In the genomic region with DNA sequence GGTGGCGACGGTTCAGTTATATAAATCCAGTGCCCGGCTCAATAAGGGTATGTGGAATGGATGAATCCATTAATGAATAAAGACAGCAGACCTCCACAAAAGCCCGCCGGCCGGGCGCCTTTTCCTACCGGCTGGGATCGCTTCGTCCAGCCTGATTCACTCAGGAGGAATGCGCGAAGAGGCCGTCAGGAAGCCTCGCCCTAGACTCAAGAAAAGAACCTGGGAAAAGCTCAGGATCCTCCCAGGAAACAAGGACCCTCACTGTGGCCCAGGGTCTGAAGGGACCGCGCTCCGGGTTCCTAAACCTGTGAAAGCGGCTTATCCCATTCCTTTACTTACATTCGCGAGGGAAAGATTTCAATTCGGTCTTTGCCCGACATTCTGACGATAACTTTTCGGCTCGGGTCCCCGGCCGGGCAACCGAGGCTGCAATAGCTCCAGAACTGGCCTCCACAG, we compare ENCODE assay signal across 8 cellular contexts. TPM values are rescaled to one million over a fixed set of nuclear protein-coding genes. Genes with fewer than 3 reads are reported as not detected.
DNase-seq lines count a peak whose midpoint lies in the region; ATAC-seq and TF ChIP-seq lines count a peak whose summit lies in the region.

No MANE protein-coding gene starts in this region.

- H3K4me1 ChIP-seq in OCI-LY7 (ENCODE audit: insufficient read depth, low read length, poor library complexity, severe bottlenecking) (peaks cover 39% of the 10 kb centered on the region), duodenal mucosa (ENCODE audit: control insufficient read depth in 1 of 2, insufficient read depth in 2 of 2, low read length in 2 of 2) (peaks cover 40 to 52% of the 10 kb centered on the region in 2 donors), mucosa of descending colon (ENCODE audit: low read depth) (peaks cover 39% of the 10 kb centered on the region)

- H3K27ac ChIP-seq in OCI-LY7 (ENCODE audit: low read depth, low read length, poor library complexity, severe bottlenecking) (no peak overlapping the region), duodenal mucosa (ENCODE audit: low read depth, low read length) (no peak overlapping the region)

- H3K9me3 ChIP-seq in OCI-LY7 (ENCODE audit: low read length) (no peaks in the 10 kb centered on the region), duodenal mucosa (ENCODE audit: control insufficient read depth in 1 of 2, low read length in 2 of 2) (no peaks in the 10 kb centered on the region), mucosa of descending colon (no peaks in the 10 kb centered on the region)

- TF ChIP-seq CTCF in OCI-LY7 (conservative IDR thresholded peaks at IDR 0.05; ENCODE audit: low read length) (no peak), mucosa of descending colon (IDR thresholded peaks at IDR 0.05) (no peak), GM10248 (IDR thresholded peaks at IDR 0.05; ENCODE audit: control extremely low read depth, extremely low read depth, low read depth, missing control alignments) (no peak)

- H3K79me2 ChIP-seq in OCI-LY7 (ENCODE audit: insufficient read depth, low read depth, low read length), result peaks cover 54% of the 10 kb centered on the region

- ATAC-seq in mucosa of descending colon, result no peak
- ATAC-seq in HG03520 (IDR thresholded peaks at IDR 0.05; ENCODE audit: unreplicated experiment), result no peak

- H3K36me3 Mint-ChIP-seq in activated T-cell treated with anti-CD3 and anti-CD28 coated beads, Interleukin-2, amount 50 U/mL, for 24 hours (ENCODE audit: low read depth), result peaks cover 55% of the 10 kb centered on the region

- H3K27me3 ChIP-seq in duodenal mucosa (ENCODE audit: control insufficient read depth in 1 of 2, insufficient read depth in 2 of 2, low read length in 2 of 2), result no peaks in the 10 kb centered on the region

- H2AFZ ChIP-seq in OCI-LY7 (ENCODE audit: low read length), result peak overlapping the region; percentile 77

- peaks cover 33% of the 10 kb centered on the region for H4K20me1 ChIP-seq in OCI-LY7 (ENCODE audit: insufficient read depth, low read length)

- CTCF ChIA-PET in OCI-LY7 (lab: Charles Lee; ENCODE audit: unreplicated experiment), result interaction anchor here (0.7 to 1.4 kb wide), 3 partner anchors 8 to 241 kb away, joined by 3 read pairs; a partner anchor contains a TSS
- CTCF ChIA-PET in GM10248 (lab: Yijun Ruan, JAX), result interaction anchor here (0.7 to 2.3 kb wide), 48 partner anchors 8 to 999 kb away, joined by 3 to 15 read pairs (median 4); a partner anchor contains a TSS

- BruUV-seq in OCI-LY7 (replicated peaks; lab: Mats Ljungman, UMichigan), result TSS peak; percentile 65

- intact Hi-C loops in OCI-LY7 (cut with micrococcal nuclease; ENCODE audit: unreplicated experiment) (no loop called here), mucosa of descending colon (cut with DNase I, micrococcal nuclease) (no loop called here)

- peaks cover 63% of the 10 kb centered on the region for H3K4me1 Mint-ChIP-seq in activated T-cell treated with anti-CD3 and anti-CD28 coated beads, Interleukin-2, amount 50 U/mL, for 24 hours (ENCODE audit: low read depth)

- H3K9me2 ChIP-seq in OCI-LY7 (ENCODE audit: insufficient read depth, low read length), result no peaks in the 10 kb centered on the region

- H3K9ac ChIP-seq in duodenal mucosa (ENCODE audit: low read depth in 1 of 2, low read length in 2 of 2), result peak overlapping the region; percentile 88 to 93

- H3K4me3 ChIP-seq in OCI-LY7 (ENCODE audit: low read depth, low read length, poor library complexity, severe bottlenecking) (peak overlapping the region; percentile 93), duodenal mucosa (ENCODE audit: low read depth in 1 of 2, low read length in 2 of 2) (peak overlapping the region; percentile 95 to 97), mucosa of descending colon (peak overlapping the region; percentile 49)

- no peak for DNase-seq in activated T-cell treated with anti-CD3 and anti-CD28 coated beads, Interleukin-2, amount 50 U/mL, for 24 hours
- no peak for DNase-seq in activated T-cell treated with anti-CD3 and anti-CD28 coated beads, Interleukin-2, amount 50 U/mL, for 48 hours
- DNase-seq in OCI-LY7 (ENCODE audit: low spot score) (no peak), mucosa of descending colon (peak in 1 of 3 donors; percentile 50), GM10248 (ENCODE audit: extremely low spot score) (no peak)
- no peak for DNase-seq in stimulated activated CD4-positive, alpha-beta T cell treated with anti-CD3 and anti-CD28 coated beads, Interleukin-1b, Interleukin-23, amount 100 ng/mL, for 48 hours

- no peaks in the 10 kb centered on the region for H3K27me3 Mint-ChIP-seq in activated T-cell treated with anti-CD3 and anti-CD28 coated beads, Interleukin-2, amount 50 U/mL, for 24 hours

- H3K4me2 ChIP-seq in OCI-LY7 (ENCODE audit: low read length), result peak overlapping the region; percentile 99

- H3K4me3 Mint-ChIP-seq in activated T-cell treated with anti-CD3 and anti-CD28 coated beads, Interleukin-2, amount 50 U/mL, for 24 hours, result peak overlapping the region; percentile 100

- H3K27ac Mint-ChIP-seq in activated T-cell treated with anti-CD3 and anti-CD28 coated beads, Interleukin-2, amount 50 U/mL, for 24 hours, result peak overlapping the region; percentile 99

- POLR2A ChIA-PET in OCI-LY7 (lab: Charles Lee) (interaction anchor here (0.5 to 1.3 kb wide), 11 partner anchors 9 to 757 kb away, joined by 3 to 4 read pairs (median 3); a partner anchor contains a TSS), GM10248 (lab: Yijun Ruan, JAX) (interaction anchor here (0.8 to 1.2 kb wide), 3 partner anchors 10 to 851 kb away, joined by 3 to 7 read pairs (median 5); a partner anchor contains a TSS)

- H3K9me3 Mint-ChIP-seq in activated T-cell treated with anti-CD3 and anti-CD28 coated beads, Interleukin-2, amount 50 U/mL, for 24 hours, result no peaks in the 10 kb centered on the region

- H3K36me3 ChIP-seq in OCI-LY7 (ENCODE audit: insufficient read depth, low read length) (peaks cover 31% of the 10 kb centered on the region), duodenal mucosa (ENCODE audit: control insufficient read depth in 1 of 2, insufficient read depth in 2 of 2, low read length in 2 of 2) (no peaks in the 10 kb centered on the region), mucosa of descending colon (ENCODE audit: low read depth) (no peaks in the 10 kb centered on the region)

RNA-seq across cellular contexts. Expression of a gene that starts 0.3 kb away (rescaled TPM):
- total RNA-seq in OCI-LY7 (2014; rRNA removed; shearing (Covaris generic)), result 31.4 and 39.0 TPM in 2 replicates
- total RNA-seq in OCI-LY7 (2022) (30.6 and 33.5 TPM in 2 replicates), mucosa of descending colon (10 to 100 TPM; 74.1 to 83.7 (median 81.6) TPM)

RNA-seq across cellular contexts. Expression of a gene that starts 0.8 kb away (rescaled TPM):
- total RNA-seq in OCI-LY7 (2014; rRNA removed; shearing (Covaris generic)), result 170 and 222 TPM in 2 replicates
- total RNA-seq in OCI-LY7 (2022), result 154 and 161 TPM in 2 replicates
- 100 to 1,000 TPM in 1 of 3 donors, 10 to 100 TPM in 2; 35.7 to 111 (median 65.8) TPM for total RNA-seq in mucosa of descending colon

RNA-seq across cellular contexts. Expression of a gene that starts 52.6 kb away (rescaled TPM):
- not detected in 2 replicates for total RNA-seq in OCI-LY7 (2014; rRNA removed; shearing (Covaris generic))
- total RNA-seq in OCI-LY7 (2022), result not detected in 2 replicates
- total RNA-seq in mucosa of descending colon, result 10 to 100 TPM; 15.0 to 41.7 (median 30.8) TPM

Comparison
In these comparisons a context has a peak if more than half of its experiments do, and no peak if none do; other contexts are left out.
1. RNA of a gene that starts 52.6 kb away (total RNA-seq): 15.0 to 41.7 TPM in mucosa of descending colon; not detected in OCI-LY7; every median in the first group is over 10 times any median in the second.
2. Peak in every context shown above with its lines, with median percentiles within 50 percentile points of each other: H3K4me3 ChIP-seq.